Comparison of ENCODE assay signal across 20 cellular contexts in the genomic region with DNA sequence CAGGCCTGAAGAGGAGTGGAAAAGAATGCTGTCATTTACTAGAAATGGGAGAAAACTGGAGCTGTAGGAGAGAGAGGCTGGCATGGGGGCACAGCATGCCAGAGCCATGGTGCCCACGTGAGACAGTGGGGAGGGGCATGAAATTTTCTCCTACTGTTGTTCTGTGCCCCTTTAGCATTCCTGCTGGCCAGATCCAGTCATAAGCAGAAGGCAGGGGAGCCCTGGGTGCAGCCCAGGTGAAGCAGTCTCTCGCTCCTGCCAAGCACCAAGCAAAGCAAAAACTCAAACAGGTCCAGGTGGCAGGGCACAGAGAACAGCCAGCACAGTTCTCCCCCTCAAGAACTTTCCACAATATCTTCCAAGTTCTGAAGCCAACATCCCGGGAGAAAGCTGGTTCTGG.
DNase-seq lines count a peak whose midpoint lies in the region; ATAC-seq and TF ChIP-seq lines count a peak whose summit lies in the region.
"Had no signal": no experiment of that assay in that cellular context is flagged by ENCODE, and none has a peak within 500 bp of the region (broad histone marks: within the 10 kb centered on the region; RNA-seq: fewer than 3 reads in every experiment).

No MANE protein-coding gene starts in this region.

- H3K27me3 ChIP-seq in H9 (ENCODE audit: insufficient read depth, low read length) (no peaks in the 10 kb centered on the region), brain microvascular endothelial cell (replicated peaks) (no peaks in the 10 kb centered on the region)
- H3K27me3 ChIP-seq: BLaER1 had no signal

- no peak overlapping the region for H4K91ac ChIP-seq in H9 (ENCODE audit: insufficient read length, low read depth, low read length)

- no peaks in the 10 kb centered on the region for H3K36me3 ChIP-seq in brain microvascular endothelial cell (replicated peaks)
- H3K36me3 ChIP-seq: BLaER1 had no signal

- H3K9me3 Mint-ChIP-seq in H9 (peaks cover 0 to 5% of the 10 kb centered on the region in 2 experiments; a peak in 1 of 5 replicates), endothelial cell (ENCODE audit: unreplicated experiment) (peaks cover 30% of the 10 kb centered on the region)
- no peaks in the 10 kb centered on the region for H3K9me3 Mint-ChIP-seq in activated CD4-positive, alpha-beta T cell treated with anti-CD3 and anti-CD28 coated beads, Interleukin-2, amount 10 ng/mL, durations not matched to agents 24 days and 14 days
- H3K9me3 Mint-ChIP-seq: CD8-positive, alpha-beta T cell had no signal

- intact Hi-C loops in activated CD4-positive, alpha-beta T cell treated with anti-CD3 and anti-CD28 coated beads, Interleukin-2, amount 10 ng/mL, durations not matched to agents 24 days and 14 days (cut with micrococcal nuclease) = no loop called here

- TF ChIP-seq CTCF in H9 (conservative IDR thresholded peaks at IDR 0.05) (no peak), endothelial cell (IDR thresholded peaks at IDR 0.05; ENCODE audit: unreplicated experiment) (no peak), brain microvascular endothelial cell (IDR thresholded peaks at IDR 0.05; ENCODE audit: low read depth, low read length, missing control alignments) (no peak)

- no peaks in the 10 kb centered on the region for H3K4me1 ChIP-seq in H9 (ENCODE audit: insufficient read depth, low read length)
- H3K4me1 ChIP-seq: Caco-2 had no signal

- H4K8ac ChIP-seq in H9 (replicated peaks; ENCODE audit: insufficient read length, low read depth, low read length) = no peak overlapping the region

- no peak overlapping the region for H3T11ph ChIP-seq in H9 (ENCODE audit: low read length)

- no peak for ATAC-seq in GM19397 (IDR thresholded peaks at IDR 0.05; ENCODE audit: unreplicated experiment)
- ATAC-seq: CD8-positive, alpha-beta T cell; GM12878; HCT116 had no signal

- no peaks in the 10 kb centered on the region for H3K79me2 ChIP-seq in H9 (ENCODE audit: insufficient read depth, low read length)

- no peaks in the 10 kb centered on the region for H4K20me1 ChIP-seq in H9 (ENCODE audit: control insufficient read depth, insufficient read depth, insufficient read length)
- H4K20me1 ChIP-seq: BLaER1 had no signal

- H2BK12ac ChIP-seq in H9 (ENCODE audit: insufficient read length, low read depth, low read length) = no peak overlapping the region

- no peak overlapping the region for H3K9ac ChIP-seq in H9 (ENCODE audit: extremely low read depth, insufficient read length, low read length)
- H3K9ac ChIP-seq: BLaER1, GM23248 had no signal

- H3K27ac ChIP-seq in H9 (ENCODE audit: insufficient read length, low read depth, low read length) = no peak overlapping the region
- no peak overlapping the region for H3K27ac ChIP-seq in brain microvascular endothelial cell
- H3K27ac ChIP-seq: BLaER1, C4-2B, GM23248 had no signal

- H3K27me3 Mint-ChIP-seq in H9 (ENCODE audit: low read depth) = peaks cover 36% of the 10 kb centered on the region
- peaks cover 8% of the 10 kb centered on the region for H3K27me3 Mint-ChIP-seq in endothelial cell (ENCODE audit: unreplicated experiment)
- H3K27me3 Mint-ChIP-seq in activated CD4-positive, alpha-beta T cell treated with anti-CD3 and anti-CD28 coated beads, Interleukin-2, amount 10 ng/mL, durations not matched to agents 24 days and 14 days = no peaks in the 10 kb centered on the region
- H3K27me3 Mint-ChIP-seq: CD4-positive, CD25-positive, alpha-beta regulatory T cell had no signal

- H2BK20ac ChIP-seq in H9 (ENCODE audit: low read depth, low read length, poor library complexity, severe bottlenecking) = no peak overlapping the region

- H3K56ac ChIP-seq in H9 (ENCODE audit: insufficient read length, low read depth, low read length) = no peak overlapping the region

- no peaks in the 10 kb centered on the region for H3K23me2 ChIP-seq in H9 (ENCODE audit: insufficient read length, low read depth, low read length, poor library complexity, severe bottlenecking)

- H3K79me1 ChIP-seq in H9 (ENCODE audit: insufficient read depth, low read depth, low read length, poor library complexity, severe bottlenecking) = no peaks in the 10 kb centered on the region

- H3K4me3 Mint-ChIP-seq in H9 = no peak overlapping the region
- peak overlapping the region; percentile 22 for H3K4me3 Mint-ChIP-seq in endothelial cell (ENCODE audit: unreplicated experiment)
- no peak overlapping the region for H3K4me3 Mint-ChIP-seq in activated CD4-positive, alpha-beta T cell treated with anti-CD3 and anti-CD28 coated beads, Interleukin-2, amount 10 ng/mL, durations not matched to agents 24 days and 14 days
- H3K4me3 Mint-ChIP-seq: CD4-positive, CD25-positive, alpha-beta regulatory T cell; CD8-positive, alpha-beta T cell had no signal

- H3K23ac ChIP-seq in H9 (ENCODE audit: insufficient read length, low read depth, low read length) = no peak overlapping the region

- H3K4me2 ChIP-seq in H9 (ENCODE audit: insufficient read depth, insufficient read length, low read length) = no peak overlapping the region
- H3K4me2 ChIP-seq: BLaER1 had no signal

- H2AFZ ChIP-seq in H9 (ENCODE audit: low read length) = no peak overlapping the region
- H2AFZ ChIP-seq: GM23248 had no signal

- DNase-seq in H9 (peak; percentile 4), cerebellum (ENCODE audit: low spot score) (peak; percentile 35), endothelial cell (ENCODE audit: low spot score) (no peak), brain microvascular endothelial cell (no peak), activated T-cell treated with anti-CD3 and anti-CD28 coated beads for 4 hours (no peak)
- peak; percentile 15 for DNase-seq in stimulated activated CD8-positive, alpha-beta memory T cell treated with anti-CD3 and anti-CD28 coated beads, Interleukin-4, amount 100 ng/mL, for 48 hours
- DNase-seq in activated CD4-positive, alpha-beta T cell treated with anti-CD3 and anti-CD28 coated beads, Interleukin-2, amount 10 ng/mL, durations not matched to agents 24 days and 14 days = no peak
- DNase-seq: Caco-2; CD4-positive, CD25-positive, alpha-beta regulatory T cell; DMS153; DND-41; GDM1; GM23248; H7 had no signal

- in situ Hi-C loops in brain microvascular endothelial cell (cut with HindIII; ENCODE audit: low pct_ligation_motif_present, low sequenced_read_pairs) = no loop called here

- no CpG with 5 or more reads among the region's 3 CpGs for WGBS in H9 (ENCODE audit: extremely low coverage, insufficient read length, low lambda C conversion rate)

- H3K14ac ChIP-seq in H9 (ENCODE audit: insufficient read depth, low read length) = no peak overlapping the region; the same call in 1 of the 2 replicates

- no peak overlapping the region for H2BK15ac ChIP-seq in H9 (ENCODE audit: low read depth, low read length)

- H3K9me3 ChIP-seq in H9 (ENCODE audit: control insufficient read depth, low read depth, low read length) = no peaks in the 10 kb centered on the region
- H3K9me3 ChIP-seq: BLaER1 had no signal

- H4K5ac ChIP-seq in H9 (ENCODE audit: insufficient read length, low read depth, low read length) = no peak overlapping the region

- peaks cover 0 to 2% (median 0%) of the 10 kb centered on the region in 3 experiments; a peak in 2 of 7 replicates for H3K36me3 Mint-ChIP-seq in H9 (ENCODE audit: insufficient read depth in 1 of 3, low read depth in 3 of 3)
- H3K36me3 Mint-ChIP-seq in endothelial cell (ENCODE audit: low read depth, unreplicated experiment) = peaks cover 16% of the 10 kb centered on the region
- H3K36me3 Mint-ChIP-seq in activated CD4-positive, alpha-beta T cell treated with anti-CD3 and anti-CD28 coated beads, Interleukin-2, amount 10 ng/mL, durations not matched to agents 24 days and 14 days (ENCODE audit: low read depth) = no peaks in the 10 kb centered on the region
- H3K36me3 Mint-ChIP-seq: CD4-positive, CD25-positive, alpha-beta regulatory T cell; CD8-positive, alpha-beta T cell had no signal

- H3K4me1 Mint-ChIP-seq in H9 (peaks cover 0 to 2% of the 10 kb centered on the region in 2 experiments; a peak in 2 of 4 replicates), endothelial cell (ENCODE audit: unreplicated experiment) (no peaks in the 10 kb centered on the region)
- H3K4me1 Mint-ChIP-seq in activated CD4-positive, alpha-beta T cell treated with anti-CD3 and anti-CD28 coated beads, Interleukin-2, amount 10 ng/mL, durations not matched to agents 24 days and 14 days = no peaks in the 10 kb centered on the region
- H3K4me1 Mint-ChIP-seq: CD4-positive, CD25-positive, alpha-beta regulatory T cell had no signal

- no peak overlapping the region for H3K4ac ChIP-seq in H9 (ENCODE audit: low read depth, low read length)

- H3K4me3 ChIP-seq in brain microvascular endothelial cell (ENCODE audit: low read depth, low read length) = no peak overlapping the region
- H3K4me3 ChIP-seq: BLaER1, GM12878, GM23248 had no signal

- H3K18ac ChIP-seq in H9 (ENCODE audit: insufficient read length, low read depth, low read length) = no peak overlapping the region

- H2AK5ac ChIP-seq in H9 (ENCODE audit: insufficient read length, low read length) = no peak overlapping the region

- H2BK120ac ChIP-seq in H9 (ENCODE audit: low read depth, low read length, poor library complexity, severe bottlenecking) = no peak overlapping the region

- H3K27ac Mint-ChIP-seq in H9 (no peak overlapping the region), endothelial cell (ENCODE audit: unreplicated experiment) (no peak overlapping the region)
- no peak overlapping the region for H3K27ac Mint-ChIP-seq in activated CD4-positive, alpha-beta T cell treated with anti-CD3 and anti-CD28 coated beads, Interleukin-2, amount 10 ng/mL, durations not matched to agents 24 days and 14 days
- H3K27ac Mint-ChIP-seq: CD4-positive, CD25-positive, alpha-beta regulatory T cell; CD8-positive, alpha-beta T cell had no signal

- H2BK5ac ChIP-seq in H9 (ENCODE audit: insufficient read length, low read length) = no peak overlapping the region

Comparison
In these comparisons a context has a peak if more than half of its experiments do, and no peak if none do; other contexts are left out.
1. DNase-seq: peak in H9 (single experiment), cerebellum (single experiment) and stimulated activated CD8-positive, alpha-beta memory T cell treated with anti-CD3 and anti-CD28 coated beads, Interleukin-4, amount 100 ng/mL, for 48 hours (single experiment); none in endothelial cell (single experiment), activated CD4-positive, alpha-beta T cell treated with anti-CD3 and anti-CD28 coated beads, Interleukin-2, amount 10 ng/mL, durations not matched to agents 24 days and 14 days (single experiment), brain microvascular endothelial cell (single experiment) and activated T-cell treated with anti-CD3 and anti-CD28 coated beads for 4 hours (single experiment).